In the genomic region with DNA sequence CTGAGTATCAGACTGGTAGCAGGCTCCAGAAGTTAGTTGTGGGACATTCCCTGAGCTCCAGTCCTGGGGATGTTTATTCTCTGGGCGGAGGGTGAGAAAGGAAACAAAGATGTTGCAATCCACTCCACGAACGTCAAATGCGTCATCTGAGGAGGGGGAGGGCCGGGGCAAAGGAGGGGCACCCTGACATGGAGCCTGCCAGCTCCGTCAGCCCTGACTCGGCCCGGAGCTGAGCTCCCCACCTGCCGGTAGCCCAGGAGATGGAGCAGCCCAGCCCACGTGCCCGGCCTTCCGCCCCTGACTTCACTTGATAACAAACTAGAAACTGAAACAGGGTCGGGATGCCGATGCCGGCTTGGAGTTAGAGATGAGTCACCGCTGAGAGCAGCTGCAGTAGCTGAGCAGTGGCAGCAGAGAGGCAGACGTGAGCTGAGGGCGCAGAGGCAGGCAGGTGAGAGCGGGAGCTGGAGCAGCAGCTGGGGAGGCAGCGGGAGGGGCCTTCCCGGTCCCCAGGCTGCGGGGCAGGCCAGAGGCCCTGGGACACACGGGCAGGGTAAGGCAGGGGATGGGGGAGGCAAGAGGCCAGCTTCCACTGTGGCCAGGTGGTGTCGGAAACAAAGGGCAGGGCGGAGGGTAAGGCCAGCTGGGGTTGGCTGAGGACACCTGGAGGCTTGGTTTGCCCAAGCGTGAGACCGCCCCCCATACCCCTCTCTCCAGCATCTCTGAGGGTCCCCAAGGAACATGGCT, we compare ENCODE assay signal across 8 cellular contexts. TPM values are rescaled to one million over a fixed set of nuclear protein-coding genes. Genes with fewer than 3 reads are reported as not detected.
A peak's percentile ranks its signal among the peaks of the same experiment; 100 is the strongest.
DNase-seq lines count a peak whose midpoint lies in the region; ATAC-seq lines count a peak whose summit lies in the region.

A gene (plus strand): TSS at position 391 of the 747 bp plus-strand sequence. CDS start 351 bp downstream, at position 742.

- intact Hi-C loops in naive thymus-derived CD4-positive, alpha-beta T cell (cut with micrococcal nuclease) = loop anchor here (1.0 kb wide), 6 partner anchors 11 to 171 kb away; a partner anchor contains a TSS

- H3K27me3 ChIP-seq in naive thymus-derived CD4-positive, alpha-beta T cell (ENCODE audit: control insufficient read depth in 2 of 2, insufficient read depth in 2 of 2, low read length in 2 of 2) = no peaks in the 10 kb centered on the region

- DNase-seq in DMS53 (lab: John Stamatoyannopoulos, UW) (peak; percentile 97), HuH-7 (ENCODE audit: low spot score) (peak; percentile 93), RKO (ENCODE audit: low spot score) (peak; percentile 99), activated T-helper 1 cell treated with Interleukin-2 at 50 U/mL for 16 hours (ENCODE audit: low read depth) (peak; percentile 96), fibroblast of gingiva (ENCODE audit: low read depth) (peak; percentile 95)
- DNase-seq in naive thymus-derived CD4-positive, alpha-beta T cell = peak; percentile 84 to 100 (median 99)
- DNase-seq in stimulated activated naive B cell treated with anti-CD40 and anti-IgM and Interleukin-4, amounts not matched to agents 10 μg/mL and 1 μg/mL and 100 μg/mL, for 72 hours = peak; percentile 94

- H3K27ac Mint-ChIP-seq in naive thymus-derived CD4-positive, alpha-beta T cell = peak within 1 kb of the TSS; percentile 96 to 100 (median 99)
- peak within 1 kb of the TSS; percentile 95 for H3K27ac Mint-ChIP-seq in stimulated activated naive B cell treated with anti-CD40 and anti-IgM and Interleukin-4, amounts not matched to agents 10 μg/mL and 1 μg/mL and 100 μg/mL, for 72 hours

- POLR2A ChIA-PET in naive thymus-derived CD4-positive, alpha-beta T cell (lab: Charles Lee) = interaction anchor here (0.6 to 1.4 kb wide), 7 partner anchors 26 to 605 kb away, joined by 3 to 11 read pairs (median 3); a partner anchor contains a TSS

- no peaks in the 10 kb centered on the region for H3K9me3 ChIP-seq in naive thymus-derived CD4-positive, alpha-beta T cell (ENCODE audit: control insufficient read depth in 2 of 3, low read length in 3 of 3)

- H3K36me3 Mint-ChIP-seq in naive thymus-derived CD4-positive, alpha-beta T cell = peaks cover 0 to 35% (median 27%) of the 10 kb centered on the region in 5 donors
- H3K36me3 Mint-ChIP-seq in stimulated activated naive B cell treated with anti-CD40 and anti-IgM and Interleukin-4, amounts not matched to agents 10 μg/mL and 1 μg/mL and 100 μg/mL, for 72 hours = peaks cover 32 to 49% of the 10 kb centered on the region in 2 donors

- H3K9me3 Mint-ChIP-seq in naive thymus-derived CD4-positive, alpha-beta T cell = peaks cover 0 to 4% (median 0%) of the 10 kb centered on the region in 11 donors
- H3K9me3 Mint-ChIP-seq in stimulated activated naive B cell treated with anti-CD40 and anti-IgM and Interleukin-4, amounts not matched to agents 10 μg/mL and 1 μg/mL and 100 μg/mL, for 72 hours = no peaks in the 10 kb centered on the region

- H3K36me3 ChIP-seq in naive thymus-derived CD4-positive, alpha-beta T cell (ENCODE audit: control insufficient read depth in 2 of 3, insufficient read depth in 3 of 3, low read length in 3 of 3) = peaks cover 0 to 9% (median 3%) of the 10 kb centered on the region in 3 experiments

- ATAC-seq in GM21526 (IDR thresholded peaks at IDR 0.05; ENCODE audit: low FRiP score, unreplicated experiment) = peak; percentile 67
- ATAC-seq in naive thymus-derived CD4-positive, alpha-beta T cell = peak; percentile 94
- peak; percentile 69 to 73 for ATAC-seq in stimulated activated naive B cell treated with anti-CD40 and anti-IgM and Interleukin-4, amounts not matched to agents 10 μg/mL and 1 μg/mL and 100 μg/mL, for 72 hours (replicated peaks)

- H3K27ac ChIP-seq in naive thymus-derived CD4-positive, alpha-beta T cell (ENCODE audit: low read depth, low read length) = peak within 1 kb of the TSS; percentile 99

- peak within 1 kb of the TSS; percentile 83 to 99 (median 94) for H3K4me3 Mint-ChIP-seq in naive thymus-derived CD4-positive, alpha-beta T cell
- H3K4me3 Mint-ChIP-seq in stimulated activated naive B cell treated with anti-CD40 and anti-IgM and Interleukin-4, amounts not matched to agents 10 μg/mL and 1 μg/mL and 100 μg/mL, for 72 hours = peak within 1 kb of the TSS; percentile 83 to 86

- H3K4me1 Mint-ChIP-seq in naive thymus-derived CD4-positive, alpha-beta T cell = peaks cover 58 to 87% (median 80%) of the 10 kb centered on the region in 7 donors
- H3K4me1 Mint-ChIP-seq in stimulated activated naive B cell treated with anti-CD40 and anti-IgM and Interleukin-4, amounts not matched to agents 10 μg/mL and 1 μg/mL and 100 μg/mL, for 72 hours = peaks cover 52 to 88% of the 10 kb centered on the region in 2 donors

- CTCF ChIA-PET in naive thymus-derived CD4-positive, alpha-beta T cell (lab: Charles Lee) = interaction anchor here (0.6 to 1.9 kb wide), 7 partner anchors 8 to 266 kb away, joined by 3 to 10 read pairs (median 5); no protein-coding TSS in a partner anchor

- peak within 1 kb of the TSS; percentile 70 for H3K4me3 ChIP-seq in naive thymus-derived CD4-positive, alpha-beta T cell (ENCODE audit: low read length)

- peaks cover 76 to 81% of the 10 kb centered on the region in 2 donors for H3K4me1 ChIP-seq in naive thymus-derived CD4-positive, alpha-beta T cell (ENCODE audit: control insufficient read depth in 2 of 2, insufficient read depth in 2 of 2, low read length in 2 of 2)

- peaks cover 0 to 2% (median 0%) of the 10 kb centered on the region in 5 donors for H3K27me3 Mint-ChIP-seq in naive thymus-derived CD4-positive, alpha-beta T cell
- no peaks in the 10 kb centered on the region for H3K27me3 Mint-ChIP-seq in stimulated activated naive B cell treated with anti-CD40 and anti-IgM and Interleukin-4, amounts not matched to agents 10 μg/mL and 1 μg/mL and 100 μg/mL, for 72 hours

RNA-seq across cellular contexts. Expression of the gene that starts here (rescaled TPM):
- 100 to 1,000 TPM in 4 of 5 experiments, 10 to 100 TPM in 1; 92.5 to 160 (median 149) TPM for total RNA-seq in naive thymus-derived CD4-positive, alpha-beta T cell
- polyA plus RNA-seq in naive thymus-derived CD4-positive, alpha-beta T cell = 100 to 1,000 TPM; 344 to 415 TPM

Comparison
In these comparisons a context has a peak if more than half of its experiments do, and no peak if none do; other contexts are left out.
1. Peak in every context shown above with its lines: DNase-seq, ATAC-seq, H3K4me3 ChIP-seq and H3K27ac ChIP-seq.